13 cellular contexts compared by ENCODE assay signal in the genomic region with DNA sequence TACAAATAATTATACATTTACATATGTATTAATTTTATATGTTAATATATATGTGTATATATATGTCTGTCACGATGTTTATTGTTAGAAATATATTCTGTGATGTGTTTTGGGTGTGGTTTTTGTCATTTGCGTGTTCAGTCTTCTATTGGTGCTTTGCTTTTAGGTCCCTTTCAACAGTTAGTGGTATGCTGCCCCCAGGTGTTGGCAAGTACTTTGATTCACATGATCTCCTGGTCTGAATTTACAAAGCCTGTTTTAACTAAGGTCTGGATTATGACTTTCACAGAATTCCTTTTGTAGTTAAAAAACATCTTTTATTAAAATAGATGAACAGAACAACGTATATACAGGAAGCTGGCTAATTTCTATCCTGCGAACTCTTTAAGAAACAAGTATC.
A peak's percentile ranks its signal among the peaks of the same experiment; 100 is the strongest.
DNase-seq lines count a peak whose midpoint lies in the region; ATAC-seq, FAIRE-seq and TF ChIP-seq lines count a peak whose summit lies in the region.
"Had no signal": no experiment of that assay in that cellular context is flagged by ENCODE, and none has a peak within 500 bp of the region (broad histone marks: within the 10 kb centered on the region; RNA-seq: fewer than 3 reads in every experiment).

No MANE protein-coding gene starts in this region.

- no peaks in the 10 kb centered on the region for H3K27me3 Mint-ChIP-seq in MCF 10A (ENCODE audit: insufficient read depth, unreplicated experiment)

- H3K4me3 ChIP-seq in mammary epithelial cell (replicated peaks in 1 of 3; ENCODE audit: insufficient read depth in 1 of 3, low read depth in 2 of 3, low read length in 3 of 3) (no peak overlapping the region), right cardiac atrium (ENCODE audit: low read length) (no peak overlapping the region)
- H3K4me3 ChIP-seq: BLaER1, skin epidermis had no signal

- no peaks in the 10 kb centered on the region for H3K4me1 ChIP-seq in mammary epithelial cell (ENCODE audit: insufficient read depth, low read length)
- no peaks in the 10 kb centered on the region for H3K4me1 ChIP-seq in right cardiac atrium (ENCODE audit: control insufficient read depth, insufficient read depth, low read length)
- H3K4me1 ChIP-seq: BLaER1 had no signal

- intact Hi-C loops in MCF 10A (cut with micrococcal nuclease) = loop anchor here (1.0 to 5.0 kb wide), 2 partner anchors 182 to 272 kb away; partner anchors contain the start of gene CCDC171
- intact Hi-C loops in mammary epithelial cell (cut with micrococcal nuclease) = loop anchor here (5.0 kb wide), 1 partner anchor 182 kb away; no protein-coding TSS in a partner anchor
- intact Hi-C loops in right cardiac atrium (cut with DNase I) = no loop called here

- H2AFZ ChIP-seq in mammary epithelial cell (ENCODE audit: low read depth, low read length) = no peak overlapping the region

- H3K27ac Mint-ChIP-seq in MCF 10A (ENCODE audit: low read depth, unreplicated experiment) = no peak overlapping the region
- H3K27ac Mint-ChIP-seq: stimulated activated effector memory CD8-positive, alpha-beta T cell treated with anti-CD3 and anti-CD28 coated beads, Interleukin-12 subunit alpha, Interleukin-12 subunit beta, amount 100 ng/mL, for 72 hours had no signal

- H3K9ac ChIP-seq in mammary epithelial cell (ENCODE audit: insufficient read depth, low read length) = no peak overlapping the region
- H3K9ac ChIP-seq: BLaER1 had no signal

- ATAC-seq in right cardiac atrium = no peak
- ATAC-seq: stimulated activated effector memory CD8-positive, alpha-beta T cell treated with anti-CD3 and anti-CD28 coated beads, Interleukin-12 subunit alpha, Interleukin-12 subunit beta, amount 100 ng/mL, for 72 hours had no signal

- in situ Hi-C loops in mammary epithelial cell (cut with MboI; ENCODE audit: low sequenced_read_pairs in 2 of 2) = no loop called here

- peak; percentile 71 for DNase-seq in MCF 10A (ENCODE audit: unreplicated experiment)
- DNase-seq in mammary epithelial cell = no peak
- peak; percentile 43 for DNase-seq in NCI-H82 (lab: John Stamatoyannopoulos, UW)
- peak; percentile 26 for DNase-seq in dermis blood vessel endothelial cell
- no peak for DNase-seq in Ammon's horn (ENCODE audit: low spot score)
- no peak for DNase-seq in RPMI8226
- DNase-seq in GM12891 (ENCODE audit: insufficient read length, low spot score) = no peak
- DNase-seq in right cardiac atrium = no peak
- DNase-seq: activated gamma-delta T cell treated with Interleukin-2 at 50 U/mL for 16 hours, NCI-H510A had no signal

- H4K20me1 ChIP-seq in mammary epithelial cell (ENCODE audit: insufficient read depth, low read length) = no peaks in the 10 kb centered on the region
- H4K20me1 ChIP-seq: BLaER1 had no signal

- no peaks in the 10 kb centered on the region for H3K79me2 ChIP-seq in mammary epithelial cell (ENCODE audit: insufficient read depth, low read length)

- H3K27ac ChIP-seq in mammary epithelial cell (ENCODE audit: insufficient read depth, low read depth, low read length) = no peak overlapping the region
- H3K27ac ChIP-seq in right cardiac atrium (ENCODE audit: low read length) = no peak overlapping the region
- H3K27ac ChIP-seq: BLaER1, skin epidermis had no signal

- no peaks in the 10 kb centered on the region for H3K36me3 ChIP-seq in mammary epithelial cell (ENCODE audit: insufficient read depth, low read length)
- H3K36me3 ChIP-seq: BLaER1 had no signal

- H3K4me3 Mint-ChIP-seq in MCF 10A (ENCODE audit: unreplicated experiment) = no peak overlapping the region
- H3K4me3 Mint-ChIP-seq: stimulated activated effector memory CD8-positive, alpha-beta T cell treated with anti-CD3 and anti-CD28 coated beads, Interleukin-12 subunit alpha, Interleukin-12 subunit beta, amount 100 ng/mL, for 72 hours had no signal

- no peak for FAIRE-seq in GM12891 (lab: Jason Lieb, UNC)

- no peak for TF ChIP-seq POLR2A in GM12891 (IDR thresholded peaks at IDR 0.05; ENCODE audit: low read depth, low read length)

- no peaks in the 10 kb centered on the region for H3K27me3 ChIP-seq in mammary epithelial cell (ENCODE audit: insufficient read depth, low read length)
- no peaks in the 10 kb centered on the region for H3K27me3 ChIP-seq in right cardiac atrium (ENCODE audit: control insufficient read depth, insufficient read depth)
- H3K27me3 ChIP-seq: BLaER1 had no signal

- 49% methylated on average over 4 of the region's 4 CpGs for WGBS in mammary epithelial cell (ENCODE audit: low coverage, missing lambda C conversion rate)
- WGBS in right cardiac atrium = 71% methylated on average over 4 of the region's 4 CpGs

- BruUV-seq in MCF 10A (replicated peaks; lab: Mats Ljungman, UMichigan) (no TSS peak), mammary epithelial cell (replicated peaks; lab: Mats Ljungman, UMichigan) (no TSS peak)

- no peaks in the 10 kb centered on the region for H3K36me3 Mint-ChIP-seq in MCF 10A (ENCODE audit: insufficient read depth, unreplicated experiment)
- H3K36me3 Mint-ChIP-seq: stimulated activated effector memory CD8-positive, alpha-beta T cell treated with anti-CD3 and anti-CD28 coated beads, Interleukin-12 subunit alpha, Interleukin-12 subunit beta, amount 100 ng/mL, for 72 hours had no signal

- dilution Hi-C loops in mammary epithelial cell (cut with HindIII; ENCODE audit: low sequenced_read_pairs) = no loop called here

- TF ChIP-seq CTCF in MCF 10A (IDR thresholded peaks at IDR 0.05; ENCODE audit: unreplicated experiment) = peak; percentile 19
- TF ChIP-seq CTCF in mammary epithelial cell (conservative IDR thresholded peaks at IDR 0.05 in 1 of 2, IDR thresholded peaks at IDR 0.05 in 1 of 2; ENCODE audit: extremely low read depth in 1 of 2, insufficient read depth in 1 of 2, low read depth in 1 of 2, low read length in 2 of 2) = no peak

- no peak overlapping the region for H3K4me2 ChIP-seq in mammary epithelial cell (ENCODE audit: insufficient read depth, low read depth, low read length)
- H3K4me2 ChIP-seq: BLaER1 had no signal

- CTCF ChIA-PET in MCF 10A (lab: Yijun Ruan, JAX) (interaction anchor here (0.6 to 1.4 kb wide), 6 partner anchors 14 to 390 kb away, joined by 3 to 5 read pairs (median 4); partner anchors contain the start of gene CCDC171), mammary epithelial cell (lab: Charles Lee; ENCODE audit: low non-redundant PET) (no interaction called here)

- H3K9me3 ChIP-seq in mammary epithelial cell (replicated peaks; ENCODE audit: insufficient read depth, low read length) (no peaks in the 10 kb centered on the region), right cardiac atrium (ENCODE audit: control insufficient read depth, low read length) (no peaks in the 10 kb centered on the region)
- H3K9me3 ChIP-seq: BLaER1 had no signal

- POLR2A ChIA-PET in MCF 10A (lab: Yijun Ruan, JAX) = no interaction called here

- no peaks in the 10 kb centered on the region for H3K9me3 Mint-ChIP-seq in MCF 10A (ENCODE audit: unreplicated experiment)

- no peaks in the 10 kb centered on the region for H3K4me1 Mint-ChIP-seq in MCF 10A (ENCODE audit: insufficient read depth, unreplicated experiment)
- H3K4me1 Mint-ChIP-seq: stimulated activated effector memory CD8-positive, alpha-beta T cell treated with anti-CD3 and anti-CD28 coated beads, Interleukin-12 subunit alpha, Interleukin-12 subunit beta, amount 100 ng/mL, for 72 hours had no signal

TF ChIP-seq in GM12891, 5 proteins besides CTCF, POLR2A, EP300 and RAD21:
- TF ChIP-seq POU2F2 (IDR thresholded peaks at IDR 0.05; ENCODE audit: low read depth, low read length) = no peak
- no peak for TF ChIP-seq PAX5 (IDR thresholded peaks at IDR 0.05; ENCODE audit: insufficient read depth, low read length, severe bottlenecking)
- TF ChIP-seq SPI1 (IDR thresholded peaks at IDR 0.05; ENCODE audit: low read depth, low read length) = no peak
- TF ChIP-seq TAF1 (IDR thresholded peaks at IDR 0.05; ENCODE audit: low read depth, low read length) = no peak
- TF ChIP-seq POLR2AphosphoS5 (IDR thresholded peaks at IDR 0.05; ENCODE audit: low read depth, low read length) = no peak

Comparison
In these comparisons a context has a peak if more than half of its experiments do, and no peak if none do; other contexts are left out.
1. DNase-seq: peak in MCF 10A (single experiment), NCI-H82 (single experiment) and dermis blood vessel endothelial cell (single experiment); none in mammary epithelial cell (single experiment), Ammon's horn (single experiment), RPMI8226 (single experiment), GM12891 (single experiment) and right cardiac atrium (0 of 3).
2. intact Hi-C loops: an anchor here in MCF 10A (1.0 to 5.0 kb wide) and mammary epithelial cell (5.0 kb wide); none called in right cardiac atrium.